8 cellular contexts compared by ENCODE assay signal in the genomic region with DNA sequence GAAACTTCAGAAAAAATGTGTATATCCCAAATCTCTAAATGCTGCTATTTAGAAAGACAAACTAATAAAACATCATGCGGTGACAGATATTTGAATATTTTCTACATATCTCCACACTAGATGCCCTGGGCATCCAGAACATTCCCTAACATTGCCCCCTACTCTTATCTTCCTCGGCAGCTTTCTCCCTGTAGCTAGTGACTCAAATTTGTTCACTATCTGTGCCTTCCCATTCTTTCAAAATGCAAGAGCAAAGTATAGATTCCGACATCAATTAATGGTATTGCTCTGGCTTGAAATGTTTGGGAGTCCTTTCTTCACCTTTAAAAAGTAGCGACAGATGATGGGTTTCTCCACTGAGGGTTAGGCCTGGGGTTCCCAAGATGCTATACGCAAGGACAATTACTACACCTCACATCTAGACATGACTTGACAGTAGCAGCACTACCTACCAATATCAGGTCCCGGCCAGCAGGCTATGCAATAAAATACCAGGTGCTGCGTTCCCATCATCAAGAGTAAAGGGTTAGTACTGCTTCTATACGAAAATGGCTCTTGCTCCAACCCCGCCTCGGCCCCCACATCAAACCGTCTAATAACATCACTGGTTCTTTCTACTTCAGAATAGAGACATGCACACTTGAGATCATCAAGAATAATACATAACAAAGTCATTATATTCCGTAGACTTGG. TPM values are rescaled to one million over a fixed set of nuclear protein-coding genes. Genes with fewer than 3 reads are reported as not detected.
A peak's percentile ranks its signal among the peaks of the same experiment; 100 is the strongest.
DNase-seq lines count a peak whose midpoint lies in the region; ATAC-seq and TF ChIP-seq lines count a peak whose summit lies in the region.

No MANE protein-coding gene starts in this region.

- H2BK15ac ChIP-seq in mesendoderm (replicated peaks; ENCODE audit: low read depth): no peak overlapping the region

- peaks cover 48% of the 10 kb centered on the region for H3K4me1 Mint-ChIP-seq in T-helper 17 cell

- H4K5ac ChIP-seq in mesendoderm (ENCODE audit: low read length): no peak overlapping the region

- no peak for TF ChIP-seq EP300 in transverse colon (IDR thresholded peaks at IDR 0.05; ENCODE audit: low read depth)

- WGBS in ectodermal cell, 2 experiments: 14 to 15% methylated on average over 12 of the region's 12 CpGs
- WGBS in mesendoderm (ENCODE audit: extremely low coverage, insufficient coverage, low lambda C conversion rate): no CpG with 5 or more reads among the region's 12 CpGs
- WGBS in transverse colon (ENCODE audit: low coverage in 1 of 2), 2 donors: 10 to 24% methylated on average over 5 to 12 of the region's 12 CpGs

- no peak overlapping the region for H2BK120ac ChIP-seq in mesendoderm (ENCODE audit: low read depth, low read length)

- H2BK5ac ChIP-seq in mesendoderm (ENCODE audit: low read length): no peak overlapping the region

- peak overlapping the region; percentile 4 for H3K18ac ChIP-seq in mesendoderm (ENCODE audit: low read length)

- H3K27me3 ChIP-seq in ectodermal cell (ENCODE audit: control insufficient read depth, insufficient read depth, low read length, poor library complexity, severe bottlenecking): peaks cover 9% of the 10 kb centered on the region
- H3K27me3 ChIP-seq in mesendoderm (ENCODE audit: insufficient read depth, low read length, poor library complexity): no peaks in the 10 kb centered on the region
- no peaks in the 10 kb centered on the region for H3K27me3 ChIP-seq in transverse colon

- no peaks in the 10 kb centered on the region for H3K9me3 ChIP-seq in T-helper 17 cell (ENCODE audit: control insufficient read depth, low read length, poor library complexity, severe bottlenecking)
- H3K9me3 ChIP-seq in ectodermal cell (ENCODE audit: control insufficient read depth, low read length): no peaks in the 10 kb centered on the region
- no peaks in the 10 kb centered on the region for H3K9me3 ChIP-seq in transverse colon

- H4K8ac ChIP-seq in mesendoderm (ENCODE audit: low read depth, low read length): peak overlapping the region; percentile 65

- H3K9ac ChIP-seq in mesendoderm (ENCODE audit: low read length): peak overlapping the region; percentile 78

- peak; percentile 2 for DNase-seq in NCI-H1105 (lab: John Stamatoyannopoulos, UW)
- DNase-seq in NCI-H1105 treated with DMSO at 0.1 percent for 48 hours (lab: John Stamatoyannopoulos, UW): no peak
- peak in 1 of 3 donors; percentile 9 for DNase-seq in T-helper 17 cell
- no peak for DNase-seq in mesendoderm
- DNase-seq in transverse colon: peak; percentile 33
- no peak for DNase-seq in SHP77 treated with DMSO at 0.1 percent for 48 hours (lab: John Stamatoyannopoulos, UW)

- H3K36me3 ChIP-seq in ectodermal cell (ENCODE audit: control insufficient read depth, insufficient read depth, low read length) (peaks cover 1% of the 10 kb centered on the region), mesendoderm (ENCODE audit: control insufficient read depth, insufficient read depth, low read length) (peaks cover 2% of the 10 kb centered on the region), transverse colon (no peaks in the 10 kb centered on the region)

- H3K4me3 ChIP-seq in ectodermal cell (ENCODE audit: insufficient read depth, low read depth, low read length) (peak overlapping the region; percentile 96), mesendoderm (ENCODE audit: low read length) (peak overlapping the region; percentile 78), transverse colon (peak overlapping the region; percentile 66 to 95 (median 81))

- no peaks in the 10 kb centered on the region for H3K27me3 Mint-ChIP-seq in T-helper 17 cell

- peaks cover 7% of the 10 kb centered on the region for H3K4me1 ChIP-seq in ectodermal cell (ENCODE audit: control insufficient read depth, insufficient read depth, low read length)
- H3K4me1 ChIP-seq in mesendoderm (ENCODE audit: control insufficient read depth, low read depth, low read length): peaks cover 3% of the 10 kb centered on the region
- peaks cover 11 to 31% (median 16%) of the 10 kb centered on the region in 4 donors for H3K4me1 ChIP-seq in transverse colon

- H3K4me2 ChIP-seq in mesendoderm (ENCODE audit: low read length): peak overlapping the region; percentile 87

- peaks cover 9% of the 10 kb centered on the region for H3K36me3 Mint-ChIP-seq in T-helper 17 cell (ENCODE audit: low read depth)

- intact Hi-C loops in transverse colon (cut with DNase I; ENCODE audit: low total_unique reads): no loop called here

- H3K27ac ChIP-seq in ectodermal cell (ENCODE audit: insufficient read depth, low read depth, low read length, poor library complexity, severe bottlenecking) (peak overlapping the region; percentile 67), mesendoderm (ENCODE audit: low read depth, low read length) (no peak overlapping the region), transverse colon (peak overlapping the region; percentile 85 to 95 (median 91))

- H2AK5ac ChIP-seq in mesendoderm (ENCODE audit: low read length): no peak overlapping the region

- H3K4me3 Mint-ChIP-seq in T-helper 17 cell: peak overlapping the region; percentile 97

- TF ChIP-seq CTCF in transverse colon (IDR thresholded peaks at IDR 0.05): peak in 1 of 5 experiments; percentile 9

- H3K79me1 ChIP-seq in mesendoderm (ENCODE audit: low read length): peaks cover 11% of the 10 kb centered on the region

- in situ Hi-C loops in transverse colon (cut with MboI; ENCODE audit: low pct_ligation_motif_present in 1 of 4, low pct_unique_long_range_greater_than_20kb in 1 of 4, low sequenced_read_pairs in 3 of 4): no loop called here

- peak; percentile 10 for ATAC-seq in HG03108 (IDR thresholded peaks at IDR 0.05; ENCODE audit: unreplicated experiment)
- ATAC-seq in T-helper 17 cell: peak; percentile 59

- H3K23ac ChIP-seq in mesendoderm (ENCODE audit: low read length): no peak overlapping the region

- peak overlapping the region; percentile 99 for H3K27ac Mint-ChIP-seq in T-helper 17 cell

- no peak overlapping the region for H3K4ac ChIP-seq in mesendoderm (ENCODE audit: low read depth, low read length)

- TF ChIP-seq POLR2A in transverse colon (IDR thresholded peaks at IDR 0.05): no peak

- H3K56ac ChIP-seq in mesendoderm (ENCODE audit: low read length): peak overlapping the region; percentile 83

- H3K79me2 ChIP-seq in mesendoderm (ENCODE audit: control insufficient read depth, insufficient read depth, low read length): peaks cover 18% of the 10 kb centered on the region

RNA-seq across cellular contexts. Expression of a gene that starts 0.6 kb away (rescaled TPM):
- total RNA-seq in T-helper 17 cell: 10 to 100 TPM; 42.4 to 56.7 TPM
- 15.8 TPM for polyA plus RNA-seq in ectodermal cell (2013, experiment 1 of 4)
- polyA plus RNA-seq in ectodermal cell (2013, experiment 2 of 4): 18.4 TPM
- 13.3 TPM for polyA plus RNA-seq in ectodermal cell (2013, experiment 3 of 4)
- polyA plus RNA-seq in ectodermal cell (2013, experiment 4 of 4): 13.7 TPM
- 7.3 TPM for polyA plus RNA-seq in mesendoderm (2013, experiment 1 of 2)
- polyA plus RNA-seq in mesendoderm (2013, experiment 2 of 2): 6.9 TPM
- total RNA-seq in transverse colon: 100 to 1,000 TPM in 1 of 4 donors, 10 to 100 TPM in 3; 21.3 to 108 (median 34.2) TPM

RNA-seq across cellular contexts. Expression of a gene that starts 28.2 kb away (rescaled TPM):
- 10 to 100 TPM; 22.9 to 26.7 TPM for total RNA-seq in T-helper 17 cell
- 2.5 TPM for polyA plus RNA-seq in ectodermal cell (2013, experiment 1 of 4)
- 2.9 TPM for polyA plus RNA-seq in ectodermal cell (2013, experiment 2 of 4)
- 2.0 TPM for polyA plus RNA-seq in ectodermal cell (2013, experiment 3 of 4)
- polyA plus RNA-seq in ectodermal cell (2013, experiment 4 of 4): 2.9 TPM
- 2.0 TPM for polyA plus RNA-seq in mesendoderm (2013, experiment 1 of 2)
- 2.4 TPM for polyA plus RNA-seq in mesendoderm (2013, experiment 2 of 2)
- total RNA-seq in transverse colon: 100 to 1,000 TPM in 1 of 4 donors, 10 to 100 TPM in 3; 21.3 to 367 (median 39.6) TPM

Comparison
In these comparisons a context has a peak if more than half of its experiments do, and no peak if none do; other contexts are left out.
1. DNase-seq: peak in NCI-H1105 (single experiment) and transverse colon (single experiment); none in NCI-H1105 treated with DMSO at 0.1 percent for 48 hours (single experiment), mesendoderm (single experiment) and SHP77 treated with DMSO at 0.1 percent for 48 hours (single experiment).
2. Peak in every context shown above with its lines, with median percentiles within 50 percentile points of each other: H3K4me3 ChIP-seq.